9 cellular contexts compared by ENCODE assay signal in genomic region chr4:108683479-108683878, GRCh38. TPM values are rescaled to one million over a fixed set of nuclear protein-coding genes. Genes with fewer than 3 reads are reported as not detected.
DNase-seq lines count a peak whose midpoint lies in the region; ATAC-seq and TF ChIP-seq lines count a peak whose summit lies in the region.
"Had no signal": no experiment of that assay in that cellular context is flagged by ENCODE, and none has a peak within 500 bp of the region (broad histone marks: within the 10 kb centered on the region; RNA-seq: fewer than 3 reads in every experiment).

No MANE protein-coding gene starts in this region.

- H3K36me3 ChIP-seq in GM06990 (ENCODE audit: control insufficient read depth, insufficient read depth, low read length) (no peaks in the 10 kb centered on the region), osteoblast (ENCODE audit: insufficient read depth, low read length) (peaks cover 9% of the 10 kb centered on the region)
- H3K36me3 ChIP-seq: gastroesophageal sphincter had no signal

- H3K9me3 ChIP-seq in osteoblast (ENCODE audit: low read depth, low read length): no peaks in the 10 kb centered on the region
- H3K9me3 ChIP-seq: gastroesophageal sphincter had no signal

- no peak overlapping the region for H3K27ac ChIP-seq in osteoblast (ENCODE audit: low read depth, low read length)
- H3K27ac ChIP-seq: gastroesophageal sphincter had no signal

- no peak overlapping the region for H2AFZ ChIP-seq in osteoblast (ENCODE audit: low read length)

- TF ChIP-seq CTCF in GM06990 (IDR thresholded peaks at IDR 0.05; ENCODE audit: insufficient read depth, low read length, poor library complexity, severe bottlenecking): peak; percentile 19
- TF ChIP-seq CTCF in LNCAP (IDR thresholded peaks at IDR 0.05): peak; percentile 60
- TF ChIP-seq CTCF in choroid plexus epithelial cell (conservative IDR thresholded peaks at IDR 0.05; ENCODE audit: low read depth, low read length): peak; percentile 52
- peak; percentile 40 for TF ChIP-seq CTCF in osteoblast (IDR thresholded peaks at IDR 0.05; ENCODE audit: extremely low read depth, low read depth, low read length)

- H4K20me1 ChIP-seq in osteoblast (ENCODE audit: insufficient read depth, low read length): no peaks in the 10 kb centered on the region

- no peaks in the 10 kb centered on the region for H3K79me2 ChIP-seq in osteoblast (ENCODE audit: insufficient read depth, low read length)

- no peaks in the 10 kb centered on the region for H3K4me1 ChIP-seq in osteoblast (ENCODE audit: insufficient read depth, low read length)
- H3K4me1 ChIP-seq: gastroesophageal sphincter had no signal

- H3K27me3 ChIP-seq in GM06990 (replicated peaks; ENCODE audit: control insufficient read depth, insufficient read depth, low read length): no peaks in the 10 kb centered on the region
- no peaks in the 10 kb centered on the region for H3K27me3 ChIP-seq in osteoblast (ENCODE audit: insufficient read depth, low read length)
- H3K27me3 ChIP-seq: gastroesophageal sphincter had no signal

- no peak for DNase-seq in GM06990 (ENCODE audit: extremely low read depth, insufficient read length)
- DNase-seq in choroid plexus epithelial cell (ENCODE audit: low read depth): peak; percentile 74
- DNase-seq in osteoblast (ENCODE audit: insufficient read length, low spot score, missing footprints): no peak
- DNase-seq in SHP77 treated with DMSO at 0.1 percent for 48 hours (lab: John Stamatoyannopoulos, UW): no peak

- H3K4me2 ChIP-seq in osteoblast (ENCODE audit: insufficient read depth, low read length): no peak overlapping the region

- ATAC-seq in GM18907 (IDR thresholded peaks at IDR 0.05; ENCODE audit: unreplicated experiment) (no peak), GM19023 (IDR thresholded peaks at IDR 0.05; ENCODE audit: unreplicated experiment) (no peak), HG03175 (IDR thresholded peaks at IDR 0.05; ENCODE audit: unreplicated experiment) (no peak)
- ATAC-seq: gastroesophageal sphincter had no signal

- H3K4me3 ChIP-seq in GM06990 (replicated peaks; ENCODE audit: low read depth, low read length) (no peak overlapping the region), choroid plexus epithelial cell (ENCODE audit: low read depth, low read length) (no peak overlapping the region), osteoblast (ENCODE audit: insufficient read depth, low read length) (no peak overlapping the region)
- H3K4me3 ChIP-seq: gastroesophageal sphincter had no signal

RNA-seq across cellular contexts. Expression of gene OSTC, which starts 33.1 kb away (rescaled TPM):
- 256 and 312 TPM in 2 replicates for total RNA-seq in osteoblast
